In the genomic region with DNA sequence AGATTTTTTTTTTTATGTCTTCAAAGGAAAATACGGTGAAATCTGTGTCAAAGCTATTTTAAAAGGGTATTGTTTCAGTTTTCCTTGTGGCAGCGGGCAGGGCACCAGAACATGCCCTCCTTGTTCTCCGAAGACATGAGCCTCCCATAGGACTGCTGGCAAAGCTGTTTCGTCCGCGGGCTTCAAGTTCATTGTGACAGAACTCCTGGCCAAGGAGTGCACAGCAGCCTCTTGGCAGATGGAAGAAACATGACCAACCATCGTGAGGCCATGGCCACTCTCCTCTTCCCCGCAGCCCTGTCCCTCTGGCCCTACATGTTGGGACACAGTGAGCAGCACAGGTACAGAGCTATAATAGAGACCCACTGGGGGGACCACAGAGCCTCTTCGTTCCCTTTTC, we compare ENCODE assay signal across 22 cellular contexts.
DNase-seq lines count a peak whose midpoint lies in the region; ATAC-seq and TF ChIP-seq lines count a peak whose summit lies in the region.
"Had no signal": no experiment of that assay in that cellular context is flagged by ENCODE, and none has a peak within 500 bp of the region (broad histone marks: within the 10 kb centered on the region; RNA-seq: fewer than 3 reads in every experiment).

No MANE protein-coding gene starts in this region.

- no peak overlapping the region for H3K4me2 ChIP-seq in mammary epithelial cell (ENCODE audit: insufficient read depth, low read depth, low read length)

- peak in 1 of 2 donors; percentile 27 for DNase-seq in breast epithelium (ENCODE audit: low spot score in 2 of 2)
- DNase-seq in mammary epithelial cell = no peak
- DNase-seq in psoas muscle = peak in 1 of 2 donors; percentile 53
- DNase-seq in type B pancreatic cell (ENCODE audit: extremely low spot score, unreplicated experiment) = no peak
- DNase-seq in NK-92 treated with Interleukin-12 subunit alpha and Interleukin-12 subunit beta, amount 100 ng/mL, for 24 hours (lab: John Stamatoyannopoulos, UW) = no peak
- no peak for DNase-seq in CD4-positive, alpha-beta T cell
- DNase-seq in GDM1 (lab: John Stamatoyannopoulos, UW) = no peak
- DNase-seq: activated CD4-positive, CD25-positive, alpha-beta regulatory T cell; activated CD8-positive, alpha-beta T cell treated with anti-CD3 and anti-CD28 coated beads for 36 hours; activated naive CD4-positive, alpha-beta T cell; activated T-cell treated with anti-CD3 and anti-CD28 coated beads, Interleukin-2, amount 50 U/mL, for 1 hour; central memory CD4-positive, alpha-beta T cell; DND-41; effector memory CD4-positive, alpha-beta T cell; esophagus squamous epithelium; IMR-90; NCI-H524 treated with DMSO at 0.1 percent for 48 hours; stimulated activated naive CD4-positive, alpha-beta T cell treated with Interleukin-2 at 50 U/mL for 16 hours; T-helper 9 cell had no signal

- H3K4me1 ChIP-seq in breast epithelium (no peaks in the 10 kb centered on the region), mammary epithelial cell (ENCODE audit: insufficient read depth, low read length) (no peaks in the 10 kb centered on the region), psoas muscle (peaks cover 43% of the 10 kb centered on the region)

- dilution Hi-C loops in mammary epithelial cell (cut with HindIII; ENCODE audit: low sequenced_read_pairs) = no loop called here

- intact Hi-C loops in breast epithelium (cut with DNase I; ENCODE audit: low total_unique reads) (no loop called here), mammary epithelial cell (cut with micrococcal nuclease) (no loop called here), psoas muscle (cut with DNase I) (loop anchor here in 1 of 2 donors (5.0 kb wide), 1 partner anchor 36 kb away; no protein-coding TSS in a partner anchor)
- intact Hi-C loops in CD4-positive, alpha-beta T cell (cut with DNase I, micrococcal nuclease) = no loop called here

- no peak overlapping the region for H3K4me3 Mint-ChIP-seq in type B pancreatic cell
- H3K4me3 Mint-ChIP-seq in CD4-positive, alpha-beta T cell = no peak overlapping the region
- H3K4me3 Mint-ChIP-seq: activated CD8-positive, alpha-beta T cell treated with anti-CD3 and anti-CD28 coated beads for 36 hours had no signal

- no peaks in the 10 kb centered on the region for H3K27me3 Mint-ChIP-seq in type B pancreatic cell
- no peaks in the 10 kb centered on the region for H3K27me3 Mint-ChIP-seq in CD4-positive, alpha-beta T cell
- H3K27me3 Mint-ChIP-seq: activated CD8-positive, alpha-beta T cell treated with anti-CD3 and anti-CD28 coated beads for 36 hours had no signal

- in situ Hi-C loops in mammary epithelial cell (cut with MboI; ENCODE audit: low sequenced_read_pairs in 2 of 2) = no loop called here

- H4K20me1 ChIP-seq in mammary epithelial cell (ENCODE audit: insufficient read depth, low read length) = no peaks in the 10 kb centered on the region

- H3K9me3 ChIP-seq in breast epithelium (no peaks in the 10 kb centered on the region), mammary epithelial cell (replicated peaks; ENCODE audit: insufficient read depth, low read length) (no peaks in the 10 kb centered on the region), psoas muscle (no peaks in the 10 kb centered on the region)
- H3K9me3 ChIP-seq in CD4-positive, alpha-beta T cell (ENCODE audit: control insufficient read depth, low read length) = no peaks in the 10 kb centered on the region
- H3K9me3 ChIP-seq: esophagus squamous epithelium had no signal

- BruUV-seq in mammary epithelial cell (replicated peaks; lab: Mats Ljungman, UMichigan) = no TSS peak

- H3K79me2 ChIP-seq in mammary epithelial cell (ENCODE audit: insufficient read depth, low read length) = no peaks in the 10 kb centered on the region

- POLR2A ChIA-PET in CD4-positive, alpha-beta T cell (lab: Charles Lee) = interaction anchor here (1.4 to 1.6 kb wide), 2 partner anchors 10 to 45 kb away, joined by 3 to 4 read pairs; no protein-coding TSS in a partner anchor

- peak; percentile 52 to 88 (median 78) for ATAC-seq in psoas muscle
- no peak for ATAC-seq in CD4-positive, alpha-beta T cell (ENCODE audit: poor library complexity)
- ATAC-seq: activated CD8-positive, alpha-beta T cell treated with anti-CD3 and anti-CD28 coated beads for 36 hours; HCT116 had no signal

- H3K27ac ChIP-seq in breast epithelium (peak overlapping the region in 1 of 2 donors; percentile 48), mammary epithelial cell (ENCODE audit: insufficient read depth, low read depth, low read length) (no peak overlapping the region), layer of hippocampus (ENCODE audit: low read depth, low read length) (peak overlapping the region; percentile 55), psoas muscle (peak overlapping the region; percentile 53)
- no peak overlapping the region for H3K27ac ChIP-seq in CD4-positive, alpha-beta T cell (ENCODE audit: low read depth, low read length)
- H3K27ac ChIP-seq: 22Rv1 had no signal

- peaks cover 34% of the 10 kb centered on the region for H3K36me3 Mint-ChIP-seq in type B pancreatic cell
- H3K36me3 Mint-ChIP-seq in CD4-positive, alpha-beta T cell (ENCODE audit: low read depth) = peaks cover 41% of the 10 kb centered on the region

- 69% methylated on average over 6 of the region's 9 CpGs for WGBS in mammary epithelial cell (ENCODE audit: low coverage, missing lambda C conversion rate)
- 29 to 50% (median 32%) methylated on average over 9 of the region's 9 CpGs for WGBS in psoas muscle, 3 donors

- CTCF ChIA-PET in mammary epithelial cell (lab: Charles Lee; ENCODE audit: low non-redundant PET) = no interaction called here
- CTCF ChIA-PET in CD4-positive, alpha-beta T cell (lab: Charles Lee) = no interaction called here

- TF ChIP-seq CTCF in breast epithelium (IDR thresholded peaks at IDR 0.05) (no peak), mammary epithelial cell (conservative IDR thresholded peaks at IDR 0.05 in 1 of 2, IDR thresholded peaks at IDR 0.05 in 1 of 2; ENCODE audit: extremely low read depth in 1 of 2, insufficient read depth in 1 of 2, low read depth in 1 of 2, low read length in 2 of 2) (no peak), psoas muscle (IDR thresholded peaks at IDR 0.05) (no peak), type B pancreatic cell (conservative IDR thresholded peaks at IDR 0.05) (no peak)
- no peak for TF ChIP-seq CTCF in CD4-positive, alpha-beta T cell (IDR thresholded peaks at IDR 0.05)

- H3K4me1 Mint-ChIP-seq in type B pancreatic cell (ENCODE audit: unreplicated experiment) = peaks cover 57% of the 10 kb centered on the region
- no peaks in the 10 kb centered on the region for H3K4me1 Mint-ChIP-seq in CD4-positive, alpha-beta T cell (ENCODE audit: low read depth)

- no peak overlapping the region for H2AFZ ChIP-seq in mammary epithelial cell (ENCODE audit: low read depth, low read length)

- H3K27me3 ChIP-seq in breast epithelium = no peaks in the 10 kb centered on the region
- H3K27me3 ChIP-seq in mammary epithelial cell (ENCODE audit: insufficient read depth, low read length) = no peaks in the 10 kb centered on the region
- H3K27me3 ChIP-seq in layer of hippocampus (ENCODE audit: control insufficient read depth, insufficient read depth, low read length) = no peaks in the 10 kb centered on the region
- H3K27me3 ChIP-seq in psoas muscle (ENCODE audit: insufficient read depth in 3 of 3, low read length in 2 of 3) = no peaks in the 10 kb centered on the region
- no peaks in the 10 kb centered on the region for H3K27me3 ChIP-seq in CD4-positive, alpha-beta T cell (ENCODE audit: control insufficient read depth, insufficient read depth, low read length)
- H3K27me3 ChIP-seq: esophagus squamous epithelium had no signal

- peaks cover 4% of the 10 kb centered on the region for H3K9me3 Mint-ChIP-seq in type B pancreatic cell
- peaks cover 4% of the 10 kb centered on the region for H3K9me3 Mint-ChIP-seq in CD4-positive, alpha-beta T cell

- H3K27ac Mint-ChIP-seq in type B pancreatic cell = peak overlapping the region; percentile 54
- no peak overlapping the region for H3K27ac Mint-ChIP-seq in CD4-positive, alpha-beta T cell
- H3K27ac Mint-ChIP-seq: activated CD8-positive, alpha-beta T cell treated with anti-CD3 and anti-CD28 coated beads for 36 hours had no signal

- H3K4me3 ChIP-seq in breast epithelium (peak overlapping the region in 2 of 3 donors; percentile 6 to 29), mammary epithelial cell (replicated peaks in 1 of 3; ENCODE audit: insufficient read depth in 1 of 3, low read depth in 2 of 3, low read length in 3 of 3) (no peak overlapping the region), psoas muscle (peak overlapping the region; percentile 10)
- H3K4me3 ChIP-seq: esophagus squamous epithelium had no signal

- no peak overlapping the region for H3K9ac ChIP-seq in mammary epithelial cell (ENCODE audit: insufficient read depth, low read length)

- TF ChIP-seq POLR2A in breast epithelium (IDR thresholded peaks at IDR 0.05) = no peak

- no peaks in the 10 kb centered on the region for H3K36me3 ChIP-seq in breast epithelium
- H3K36me3 ChIP-seq in mammary epithelial cell (ENCODE audit: insufficient read depth, low read length) = no peaks in the 10 kb centered on the region
- H3K36me3 ChIP-seq in psoas muscle (ENCODE audit: insufficient read depth in 1 of 2, low read depth in 1 of 2) = no peaks in the 10 kb centered on the region
- H3K36me3 ChIP-seq: esophagus squamous epithelium had no signal

Comparison
In these comparisons a context has a peak if more than half of its experiments do, and no peak if none do; other contexts are left out.
1. H3K4me3 ChIP-seq: peak in breast epithelium (2 of 3) and psoas muscle (single experiment); none in mammary epithelial cell (0 of 3).
2. H3K27ac ChIP-seq: peak in layer of hippocampus (single experiment) and psoas muscle (single experiment); none in mammary epithelial cell (single experiment) and CD4-positive, alpha-beta T cell (single experiment).